17 cellular contexts compared by ENCODE assay signal in the genomic region with DNA sequence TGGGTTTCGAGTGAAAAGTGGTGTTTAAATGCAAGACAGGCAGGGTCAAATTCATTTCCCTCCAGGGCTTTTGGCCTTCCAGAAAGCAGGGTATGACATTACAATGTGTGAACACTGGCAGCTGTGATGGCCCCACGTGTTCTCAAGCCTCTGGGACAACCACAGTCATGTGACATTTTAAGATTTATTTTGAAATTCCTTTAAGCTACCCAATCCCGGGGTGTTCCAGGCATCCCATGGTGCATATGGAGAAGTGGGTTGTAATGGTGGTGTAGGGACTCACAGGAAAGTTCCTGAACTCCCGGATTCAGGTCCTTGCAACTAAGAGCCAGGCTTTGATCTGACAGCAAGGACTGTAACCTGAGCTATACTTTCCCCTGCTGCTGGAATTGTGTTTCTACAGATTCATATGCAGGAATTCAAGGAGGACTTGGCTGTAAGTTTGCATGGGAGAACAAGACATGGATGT. TPM values are rescaled to one million over a fixed set of nuclear protein-coding genes. Genes with fewer than 3 reads are reported as not detected.
A peak's percentile ranks its signal among the peaks of the same experiment; 100 is the strongest.
DNase-seq lines count a peak whose midpoint lies in the region; ATAC-seq and TF ChIP-seq lines count a peak whose summit lies in the region.
"Had no signal": no experiment of that assay in that cellular context is flagged by ENCODE, and none has a peak within 500 bp of the region (broad histone marks: within the 10 kb centered on the region; RNA-seq: fewer than 3 reads in every experiment).

No MANE protein-coding gene starts in this region.

- H3K27ac Mint-ChIP-seq in H9 = peak overlapping the region; percentile 41 to 95 (median 59); a peak in 4 of 7 replicates
- H3K27ac Mint-ChIP-seq: activated T-helper 1 cell treated with anti-CD3 and anti-CD28 coated beads, Interleukin-12 subunit alpha, Interleukin-12 subunit beta, Interleukin-2, Interleukin-4 antibody, amounts not matched to agents 30 ng/mL and 10 ng/mL and 1 ng/mL, durations not matched to agents 14 hours and 24 hours and 36 hours had no signal

- H2AK5ac ChIP-seq in H9 (ENCODE audit: insufficient read length, low read length) = no peak overlapping the region

- H2BK20ac ChIP-seq in H9 (ENCODE audit: low read depth, low read length, poor library complexity, severe bottlenecking) = no peak overlapping the region

- H2BK5ac ChIP-seq in H9 (ENCODE audit: insufficient read length, low read length) = no peak overlapping the region

- no peaks in the 10 kb centered on the region for H3K79me1 ChIP-seq in H9 (ENCODE audit: insufficient read depth, low read depth, low read length, poor library complexity, severe bottlenecking)

- H3K27ac ChIP-seq in H9 (ENCODE audit: insufficient read length, low read depth, low read length) = no peak overlapping the region
- H3K27ac ChIP-seq in SJCRH30 = peak overlapping the region; percentile 83
- peak overlapping the region; percentile 97 for H3K27ac ChIP-seq in osteoblast (ENCODE audit: low read depth, low read length)
- H3K27ac ChIP-seq: body of pancreas, neutrophil had no signal

- H4K20me1 ChIP-seq in H9 (ENCODE audit: control insufficient read depth, insufficient read depth, insufficient read length) = no peaks in the 10 kb centered on the region
- peaks cover 10% of the 10 kb centered on the region for H4K20me1 ChIP-seq in osteoblast (ENCODE audit: insufficient read depth, low read length)

- H3K56ac ChIP-seq in H9 (ENCODE audit: insufficient read length, low read depth, low read length) = no peak overlapping the region

- H2BK120ac ChIP-seq in H9 (ENCODE audit: low read depth, low read length, poor library complexity, severe bottlenecking) = no peak overlapping the region

- H3K9me3 ChIP-seq in H9 (ENCODE audit: control insufficient read depth, low read depth, low read length) = no peaks in the 10 kb centered on the region
- H3K9me3 ChIP-seq in SJCRH30 (replicated peaks) = no peaks in the 10 kb centered on the region
- no peaks in the 10 kb centered on the region for H3K9me3 ChIP-seq in osteoblast (ENCODE audit: low read depth, low read length)
- H3K9me3 ChIP-seq: body of pancreas, neutrophil had no signal

- peaks cover 0 to 3% (median 0%) of the 10 kb centered on the region in 3 experiments; a peak in 2 of 7 replicates for H3K36me3 Mint-ChIP-seq in H9 (ENCODE audit: insufficient read depth in 1 of 3, low read depth in 3 of 3)

- no peak overlapping the region for H3T11ph ChIP-seq in H9 (ENCODE audit: low read length)

- peak; percentile 40 for DNase-seq in H9
- peak; percentile 85 to 91 for DNase-seq in SJCRH30
- peak; percentile 11 for DNase-seq in fibroblast of pulmonary artery (ENCODE audit: low read depth)
- DNase-seq in osteoblast (ENCODE audit: insufficient read length, low spot score, missing footprints) = no peak
- no peak for DNase-seq in DMS79 (lab: John Stamatoyannopoulos, UW)
- DNase-seq: activated CD4-positive, alpha-beta T cell treated with anti-CD3 and anti-CD28 coated beads, Interleukin-2, amount 50 U/mL, for 4 hours; effector CD8-positive, alpha-beta T cell; SHP77 treated with DMSO at 0.1 percent for 48 hours; stimulated activated naive CD8-positive, alpha-beta T cell treated with anti-CD3 and anti-CD28 coated beads, Interleukin-15, amount 100 ng/mL, for 72 hours had no signal

- H3K4me2 ChIP-seq in H9 (ENCODE audit: insufficient read depth, insufficient read length, low read length) (no peak overlapping the region), osteoblast (ENCODE audit: insufficient read depth, low read length) (peak overlapping the region; percentile 76)

- no peak overlapping the region for H4K8ac ChIP-seq in H9 (replicated peaks; ENCODE audit: insufficient read length, low read depth, low read length)

- H3K14ac ChIP-seq in H9 (ENCODE audit: insufficient read depth, low read length) = no peak overlapping the region

- no peak overlapping the region for H3K4me3 ChIP-seq in SJCRH30
- H3K4me3 ChIP-seq in fibroblast of pulmonary artery (replicated peaks; ENCODE audit: low read depth, low read length) = no peak overlapping the region
- H3K4me3 ChIP-seq in osteoblast (ENCODE audit: insufficient read depth, low read length) = peak overlapping the region; percentile 21
- H3K4me3 ChIP-seq: body of pancreas, K562 had no signal

- H3K9me3 Mint-ChIP-seq in H9 = no peaks in the 10 kb centered on the region
- H3K9me3 Mint-ChIP-seq: activated T-helper 1 cell treated with anti-CD3 and anti-CD28 coated beads, Interleukin-12 subunit alpha, Interleukin-12 subunit beta, Interleukin-2, Interleukin-4 antibody, amounts not matched to agents 30 ng/mL and 10 ng/mL and 1 ng/mL, durations not matched to agents 14 hours and 24 hours and 36 hours; stimulated activated naive CD8-positive, alpha-beta T cell treated with anti-CD3 and anti-CD28 coated beads, Interleukin-15, amount 100 ng/mL, for 72 hours had no signal

- peak overlapping the region in 1 of 2 experiments; percentile 24; a peak in 1 of 5 replicates for H3K4me3 Mint-ChIP-seq in H9
- H3K4me3 Mint-ChIP-seq: activated T-helper 1 cell treated with anti-CD3 and anti-CD28 coated beads, Interleukin-12 subunit alpha, Interleukin-12 subunit beta, Interleukin-2, Interleukin-4 antibody, amounts not matched to agents 30 ng/mL and 10 ng/mL and 1 ng/mL, durations not matched to agents 14 hours and 24 hours and 36 hours; stimulated activated naive CD8-positive, alpha-beta T cell treated with anti-CD3 and anti-CD28 coated beads, Interleukin-15, amount 100 ng/mL, for 72 hours had no signal

- no peak overlapping the region for H3K4ac ChIP-seq in H9 (ENCODE audit: low read depth, low read length)

- H3K4me1 ChIP-seq in H9 (ENCODE audit: insufficient read depth, low read length) (peaks cover 21% of the 10 kb centered on the region; the same call in 1 of the 2 replicates), SJCRH30 (peaks cover 49% of the 10 kb centered on the region), osteoblast (ENCODE audit: insufficient read depth, low read length) (peaks cover 63% of the 10 kb centered on the region)
- H3K4me1 ChIP-seq: body of pancreas had no signal

- no CpG with 5 or more reads among the region's 4 CpGs for WGBS in H9 (ENCODE audit: extremely low coverage, insufficient read length, low lambda C conversion rate)

- H2BK12ac ChIP-seq in H9 (ENCODE audit: insufficient read length, low read depth, low read length) = no peak overlapping the region

- TF ChIP-seq CTCF in H9 (conservative IDR thresholded peaks at IDR 0.05) (no peak), fibroblast of pulmonary artery (IDR thresholded peaks at IDR 0.05; ENCODE audit: low read length, missing control alignments) (no peak), osteoblast (IDR thresholded peaks at IDR 0.05; ENCODE audit: extremely low read depth, low read depth, low read length) (no peak)

- H3K4me1 Mint-ChIP-seq in H9 = peaks cover 51 to 68% of the 10 kb centered on the region in 2 experiments
- H3K4me1 Mint-ChIP-seq: stimulated activated naive CD8-positive, alpha-beta T cell treated with anti-CD3 and anti-CD28 coated beads, Interleukin-15, amount 100 ng/mL, for 72 hours had no signal

- no peak overlapping the region for H4K91ac ChIP-seq in H9 (ENCODE audit: insufficient read length, low read depth, low read length)

- no peaks in the 10 kb centered on the region for H3K36me3 ChIP-seq in SJCRH30
- H3K36me3 ChIP-seq in osteoblast (ENCODE audit: insufficient read depth, low read length) = no peaks in the 10 kb centered on the region
- H3K36me3 ChIP-seq: neutrophil had no signal

- no peak overlapping the region for H3K18ac ChIP-seq in H9 (ENCODE audit: insufficient read length, low read depth, low read length)

- no peaks in the 10 kb centered on the region for H3K79me2 ChIP-seq in H9 (ENCODE audit: insufficient read depth, low read length)
- H3K79me2 ChIP-seq in osteoblast (ENCODE audit: insufficient read depth, low read length) = peaks cover 5% of the 10 kb centered on the region

- no peak overlapping the region for H2BK15ac ChIP-seq in H9 (ENCODE audit: low read depth, low read length)

- H3K23me2 ChIP-seq in H9 (ENCODE audit: insufficient read length, low read depth, low read length, poor library complexity, severe bottlenecking) = no peaks in the 10 kb centered on the region

- H3K23ac ChIP-seq in H9 (ENCODE audit: insufficient read length, low read depth, low read length) = no peak overlapping the region

- no peak overlapping the region for H3K9ac ChIP-seq in H9 (ENCODE audit: extremely low read depth, insufficient read length, low read length)

- ATAC-seq in GM18873 (IDR thresholded peaks at IDR 0.05; ENCODE audit: low FRiP score, unreplicated experiment) (no peak), HG03457 (IDR thresholded peaks at IDR 0.05; ENCODE audit: unreplicated experiment) (no peak), GM19395 (IDR thresholded peaks at IDR 0.05; ENCODE audit: unreplicated experiment) (no peak)
- ATAC-seq: body of pancreas, K562, left lobe of liver had no signal

- no peaks in the 10 kb centered on the region for H3K27me3 ChIP-seq in H9 (ENCODE audit: insufficient read depth, low read length)
- H3K27me3 ChIP-seq in SJCRH30 = no peaks in the 10 kb centered on the region
- H3K27me3 ChIP-seq in osteoblast (ENCODE audit: insufficient read depth, low read length) = no peaks in the 10 kb centered on the region
- H3K27me3 ChIP-seq: body of pancreas had no signal

- H3K27me3 Mint-ChIP-seq in H9 (ENCODE audit: low read depth) = no peaks in the 10 kb centered on the region
- H3K27me3 Mint-ChIP-seq: stimulated activated naive CD8-positive, alpha-beta T cell treated with anti-CD3 and anti-CD28 coated beads, Interleukin-15, amount 100 ng/mL, for 72 hours had no signal

- H2AFZ ChIP-seq in H9 (ENCODE audit: low read length) = no peak overlapping the region
- no peak overlapping the region for H2AFZ ChIP-seq in osteoblast (ENCODE audit: low read length)

- no peak overlapping the region for H4K5ac ChIP-seq in H9 (ENCODE audit: insufficient read length, low read depth, low read length)

RNA-seq across cellular contexts. Expression of a gene that starts 46.7 kb away (rescaled TPM):
- total RNA-seq in H9 (2021) (0.09 and 0.20 TPM in 2 replicates), osteoblast (0.29 and 0.36 TPM in 2 replicates)
- 0.12 TPM in 1 of 2 replicates, not detected in the other for total RNA-seq in SJCRH30 (2014; rRNA removed; shearing (Covaris generic))
- total RNA-seq: activated T-helper 1 cell treated with anti-CD3 and anti-CD28 coated beads, Interleukin-12 subunit alpha, Interleukin-12 subunit beta, Interleukin-2, Interleukin-4 antibody, amounts not matched to agents 30 ng/mL and 10 ng/mL and 1 ng/mL, durations not matched to agents 14 hours and 24 hours and 36 hours; body of pancreas; K562; left lobe of liver had no signal

Comparison
In these comparisons a context has a peak if more than half of its experiments do, and no peak if none do; other contexts are left out.
1. DNase-seq: peak in H9 (single experiment), SJCRH30 (2 of 2) and fibroblast of pulmonary artery (single experiment); none in osteoblast (single experiment) and DMS79 (single experiment).